In genomic region chr9:36991516-36992134, GRCh38 we compare ENCODE assay signal across 8 cellular contexts. TPM values are rescaled to one million over a fixed set of nuclear protein-coding genes. Genes with fewer than 3 reads are reported as not detected.
A peak's percentile ranks its signal among the peaks of the same experiment; 100 is the strongest.
DNase-seq lines count a peak whose midpoint lies in the region; ATAC-seq lines count a peak whose summit lies in the region.
"Had no signal": no experiment of that assay in that cellular context is flagged by ENCODE, and none has a peak within 500 bp of the region (broad histone marks: within the 10 kb centered on the region; RNA-seq: fewer than 3 reads in every experiment).

No MANE protein-coding gene starts in this region.

- H3K27ac Mint-ChIP-seq in activated T-helper 17 cell treated with anti-CD3 and anti-CD28 coated beads, Interleukin-2, amount 50 U/mL, for 72 hours, result no peak overlapping the region
- H3K27ac Mint-ChIP-seq in memory B cell, result peak overlapping the region; percentile 97

- H3K4me3 Mint-ChIP-seq in activated T-helper 17 cell treated with anti-CD3 and anti-CD28 coated beads, Interleukin-2, amount 50 U/mL, for 72 hours, result no peak overlapping the region
- peak overlapping the region; percentile 1 for H3K4me3 Mint-ChIP-seq in memory B cell

- DNase-seq in ELF-1 (ENCODE audit: low read depth, low spot score) (peak; percentile 90), HuH-7 (ENCODE audit: low spot score) (peak; percentile 95), memory B cell (ENCODE audit: low spot score in 2 of 2) (peak in 1 of 2 donors; percentile 44), dedifferentiated amniotic fluid mesenchymal stem cell (ENCODE audit: extremely low spot score) (no peak), cerebellum (ENCODE audit: low spot score) (no peak)

- peak; percentile 34 for ATAC-seq in activated T-helper 17 cell treated with anti-CD3 and anti-CD28 coated beads, Interleukin-2, amount 50 U/mL, for 72 hours (replicated peaks)
- ATAC-seq in memory B cell (ENCODE audit: low read depth) (no peak), HG03196 (IDR thresholded peaks at IDR 0.05; ENCODE audit: unreplicated experiment) (no peak)

- no peaks in the 10 kb centered on the region for H3K9me3 Mint-ChIP-seq in activated T-helper 17 cell treated with anti-CD3 and anti-CD28 coated beads, Interleukin-2, amount 50 U/mL, for 72 hours
- H3K9me3 Mint-ChIP-seq in memory B cell, result peaks cover 5% of the 10 kb centered on the region

- peaks cover 4% of the 10 kb centered on the region for H3K4me1 Mint-ChIP-seq in activated T-helper 17 cell treated with anti-CD3 and anti-CD28 coated beads, Interleukin-2, amount 50 U/mL, for 72 hours
- peaks cover 79% of the 10 kb centered on the region for H3K4me1 Mint-ChIP-seq in memory B cell

- peaks cover 48% of the 10 kb centered on the region for H3K27me3 Mint-ChIP-seq in activated T-helper 17 cell treated with anti-CD3 and anti-CD28 coated beads, Interleukin-2, amount 50 U/mL, for 72 hours
- H3K27me3 Mint-ChIP-seq in memory B cell, result no peaks in the 10 kb centered on the region

- H3K36me3 Mint-ChIP-seq in activated T-helper 17 cell treated with anti-CD3 and anti-CD28 coated beads, Interleukin-2, amount 50 U/mL, for 72 hours (ENCODE audit: low read depth), result peaks cover 4% of the 10 kb centered on the region
- H3K36me3 Mint-ChIP-seq in memory B cell, result peaks cover 37% of the 10 kb centered on the region

RNA-seq across cellular contexts. Expression of gene PAX5, which starts 42.4 kb away (rescaled TPM):
- under 1 TPM; 0.30 to 0.66 TPM for total RNA-seq in activated T-helper 17 cell treated with anti-CD3 and anti-CD28 coated beads, Interleukin-2, amount 50 U/mL, for 72 hours
- 0.64 TPM for total RNA-seq in cerebellum
- total RNA-seq: pulmonary artery endothelial cell had no signal

Comparison
In these comparisons a context has a peak if more than half of its experiments do, and no peak if none do; other contexts are left out.
1. DNase-seq: peak in ELF-1 (single experiment) and HuH-7 (single experiment); none in dedifferentiated amniotic fluid mesenchymal stem cell (single experiment) and cerebellum (single experiment).